1 cellular context compared by ENCODE assay signal in the genomic region with DNA sequence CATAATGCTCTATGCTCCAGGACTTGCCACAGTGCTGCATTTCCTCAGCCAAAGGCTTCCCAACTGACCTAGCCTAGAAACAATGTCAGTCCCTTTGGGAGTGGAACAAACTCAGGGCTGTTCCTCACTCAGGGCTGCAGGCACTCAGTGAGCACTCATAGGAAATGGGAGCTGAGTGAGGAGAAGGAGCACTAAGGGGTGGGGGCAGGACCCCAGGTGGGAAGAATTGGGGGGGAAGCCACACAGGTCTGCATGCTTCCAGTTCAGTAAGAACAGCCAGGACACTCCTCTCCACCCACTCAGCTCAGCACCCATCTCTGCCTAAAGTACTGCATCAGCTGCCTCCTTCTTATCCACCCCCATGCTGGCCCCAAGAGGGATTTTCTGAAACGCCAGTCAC.
TF ChIP-seq lines count a peak whose summit lies in the region.

No MANE protein-coding gene starts in this region.

TF ChIP-seq in GM23338, 12 proteins besides CTCF, POLR2A, EP300 and RAD21 (continued from another document):
- TF ChIP-seq ZNF462 (CRISPR knock-in tag; IDR thresholded peaks at IDR 0.05) = no peak
- TF ChIP-seq ZNF114 (CRISPR knock-in tag; IDR thresholded peaks at IDR 0.05) = no peak
- TF ChIP-seq ETS1 (IDR thresholded peaks at IDR 0.05) = no peak
- no peak for TF ChIP-seq ZNF331 (CRISPR knock-in tag; IDR thresholded peaks at IDR 0.05; ENCODE audit: low read depth)
- no peak for TF ChIP-seq EZH2 (IDR thresholded peaks at IDR 0.05; ENCODE audit: low read depth, unreplicated experiment)
- TF ChIP-seq NANOG (IDR thresholded peaks at IDR 0.05; ENCODE audit: borderline replicate concordance) = no peak
- no peak for TF ChIP-seq STAT1 (IDR thresholded peaks at IDR 0.05; ENCODE audit: unreplicated experiment)
- TF ChIP-seq, protein P1, sequence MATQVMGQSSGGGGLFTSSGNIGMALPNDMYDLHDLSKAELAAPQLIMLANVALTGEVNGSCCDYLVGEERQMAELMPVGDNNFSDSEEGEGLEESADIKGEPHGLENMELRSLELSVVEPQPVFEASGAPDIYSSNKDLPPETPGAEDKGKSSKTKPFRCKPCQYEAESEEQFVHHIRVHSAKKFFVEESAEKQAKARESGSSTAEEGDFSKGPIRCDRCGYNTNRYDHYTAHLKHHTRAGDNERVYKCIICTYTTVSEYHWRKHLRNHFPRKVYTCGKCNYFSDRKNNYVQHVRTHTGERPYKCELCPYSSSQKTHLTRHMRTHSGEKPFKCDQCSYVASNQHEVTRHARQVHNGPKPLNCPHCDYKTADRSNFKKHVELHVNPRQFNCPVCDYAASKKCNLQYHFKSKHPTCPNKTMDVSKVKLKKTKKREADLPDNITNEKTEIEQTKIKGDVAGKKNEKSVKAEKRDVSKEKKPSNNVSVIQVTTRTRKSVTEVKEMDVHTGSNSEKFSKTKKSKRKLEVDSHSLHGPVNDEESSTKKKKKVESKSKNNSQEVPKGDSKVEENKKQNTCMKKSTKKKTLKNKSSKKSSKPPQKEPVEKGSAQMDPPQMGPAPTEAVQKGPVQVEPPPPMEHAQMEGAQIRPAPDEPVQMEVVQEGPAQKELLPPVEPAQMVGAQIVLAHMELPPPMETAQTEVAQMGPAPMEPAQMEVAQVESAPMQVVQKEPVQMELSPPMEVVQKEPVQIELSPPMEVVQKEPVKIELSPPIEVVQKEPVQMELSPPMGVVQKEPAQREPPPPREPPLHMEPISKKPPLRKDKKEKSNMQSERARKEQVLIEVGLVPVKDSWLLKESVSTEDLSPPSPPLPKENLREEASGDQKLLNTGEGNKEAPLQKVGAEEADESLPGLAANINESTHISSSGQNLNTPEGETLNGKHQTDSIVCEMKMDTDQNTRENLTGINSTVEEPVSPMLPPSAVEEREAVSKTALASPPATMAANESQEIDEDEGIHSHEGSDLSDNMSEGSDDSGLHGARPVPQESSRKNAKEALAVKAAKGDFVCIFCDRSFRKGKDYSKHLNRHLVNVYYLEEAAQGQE (IDR thresholded peaks at IDR 0.05; ENCODE audit: unreplicated experiment) = no peak
- TF ChIP-seq CREB1 (CRISPR knock-in tag; IDR thresholded peaks at IDR 0.05; ENCODE audit: low read depth) = no peak
- no peak for TF ChIP-seq POLR2AphosphoS5 (IDR thresholded peaks at IDR 0.05; ENCODE audit: low read depth)
